Comparison of ENCODE assay signal across 12 cellular contexts in the genomic region with DNA sequence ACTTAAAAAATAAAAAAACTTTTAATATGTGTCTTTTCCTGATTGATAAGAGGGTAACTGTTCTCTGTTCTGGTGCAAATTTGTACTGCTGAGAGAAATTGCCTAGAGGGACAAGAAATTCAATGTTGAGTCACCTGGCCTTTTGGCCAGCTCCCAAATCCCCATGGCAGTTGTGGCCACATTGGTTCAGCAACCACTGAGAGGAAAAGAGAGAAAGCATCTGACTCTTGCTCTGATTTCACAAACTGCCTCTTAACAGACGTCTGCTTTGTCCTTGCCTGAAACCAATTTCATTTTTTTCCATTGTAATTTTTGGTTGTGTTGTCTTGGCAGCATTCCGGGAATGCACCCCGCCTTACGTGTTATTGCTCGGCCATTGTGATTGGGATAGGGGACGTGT. TPM values are rescaled to one million over a fixed set of nuclear protein-coding genes. Genes with fewer than 3 reads are reported as not detected.
A peak's percentile ranks its signal among the peaks of the same experiment; 100 is the strongest.
DNase-seq lines count a peak whose midpoint lies in the region; ATAC-seq and TF ChIP-seq lines count a peak whose summit lies in the region.
"Had no signal": no experiment of that assay in that cellular context is flagged by ENCODE, and none has a peak within 500 bp of the region (broad histone marks: within the 10 kb centered on the region; RNA-seq: fewer than 3 reads in every experiment).

No MANE protein-coding gene starts in this region.

- no peak for TF ChIP-seq POLR2A in heart left ventricle (IDR thresholded peaks at IDR 0.05)
- no peak for TF ChIP-seq POLR2A in tibial nerve (IDR thresholded peaks at IDR 0.05)

- peaks cover 3% of the 10 kb centered on the region for H3K27me3 Mint-ChIP-seq in Caco-2 (ENCODE audit: insufficient read depth, unreplicated experiment)
- H3K27me3 Mint-ChIP-seq in glutamatergic neuron (ENCODE audit: unreplicated experiment) = peaks cover 3% of the 10 kb centered on the region

- peak in 1 of 2 donors; percentile 72 for TF ChIP-seq EP300 in tibial nerve (IDR thresholded peaks at IDR 0.05)

- no peaks in the 10 kb centered on the region for H3K9me3 ChIP-seq in heart left ventricle
- H3K9me3 ChIP-seq in RWPE2 (ENCODE audit: severe bottlenecking) = no peaks in the 10 kb centered on the region
- H3K9me3 ChIP-seq in tibial nerve = no peaks in the 10 kb centered on the region
- H3K9me3 ChIP-seq in Caco-2 = no peaks in the 10 kb centered on the region
- H3K9me3 ChIP-seq: gastroesophageal sphincter had no signal

- H3K4me3 ChIP-seq in heart left ventricle (no peak overlapping the region), RWPE2 (ENCODE audit: severe bottlenecking) (no peak overlapping the region), tibial nerve (no peak overlapping the region), Caco-2 (ENCODE audit: low read depth, low read length) (no peak overlapping the region)
- H3K4me3 ChIP-seq: gastroesophageal sphincter had no signal

- H3K27me3 ChIP-seq in heart left ventricle (no peaks in the 10 kb centered on the region), RWPE2 (ENCODE audit: insufficient read depth, poor library complexity, severe bottlenecking) (no peaks in the 10 kb centered on the region), tibial nerve (no peaks in the 10 kb centered on the region), Caco-2 (replicated peaks; ENCODE audit: control insufficient read depth, insufficient read depth, low read length) (no peaks in the 10 kb centered on the region)
- H3K27me3 ChIP-seq: gastroesophageal sphincter had no signal

- H3K27ac Mint-ChIP-seq in Caco-2 (ENCODE audit: unreplicated experiment) = no peak overlapping the region
- no peak overlapping the region for H3K27ac Mint-ChIP-seq in glutamatergic neuron (ENCODE audit: unreplicated experiment)
- H3K27ac Mint-ChIP-seq: CD4-positive, CD25-positive, alpha-beta regulatory T cell had no signal

- peaks cover 0 to 13% (median 0%) of the 10 kb centered on the region in 12 donors for H3K4me1 ChIP-seq in heart left ventricle
- H3K4me1 ChIP-seq in RWPE2 (ENCODE audit: insufficient read depth, poor library complexity, severe bottlenecking) = peaks cover 14% of the 10 kb centered on the region
- peaks cover 0 to 24% (median 5%) of the 10 kb centered on the region in 4 donors for H3K4me1 ChIP-seq in tibial nerve
- H3K4me1 ChIP-seq in Caco-2 = no peaks in the 10 kb centered on the region
- H3K4me1 ChIP-seq: gastroesophageal sphincter had no signal

- 70 to 79% (median 77%) methylated on average over 6 of the region's 6 CpGs for WGBS in heart left ventricle, 4 donors
- 26% methylated on average over 6 of the region's 6 CpGs for WGBS in tibial nerve, 2 donors

- no peak for TF ChIP-seq CTCF in heart left ventricle (IDR thresholded peaks at IDR 0.05)
- TF ChIP-seq CTCF in RWPE2 (IDR thresholded peaks at IDR 0.05; ENCODE audit: poor library complexity, severe bottlenecking) = no peak
- no peak for TF ChIP-seq CTCF in tibial nerve (IDR thresholded peaks at IDR 0.05)
- no peak for TF ChIP-seq CTCF in Caco-2 (IDR thresholded peaks at IDR 0.05; ENCODE audit: insufficient read depth in 1 of 2, low read depth in 1 of 2, low read length in 1 of 2, severe bottlenecking in 1 of 2, unreplicated experiment in 1 of 2)
- no peak for TF ChIP-seq CTCF in glutamatergic neuron (IDR thresholded peaks at IDR 0.05; ENCODE audit: partially characterized antibody, unreplicated experiment)

- POLR2A ChIA-PET in Caco-2 (lab: Charles Lee) = no interaction called here

- peak; percentile 55 for DNase-seq in left cardiac atrium
- DNase-seq in heart left ventricle = no peak
- DNase-seq in RWPE2 (ENCODE audit: low spot score) = no peak
- DNase-seq in fibroblast of gingiva (ENCODE audit: low read depth) = peak; percentile 66
- DNase-seq in tibial nerve (ENCODE audit: low spot score in 2 of 2) = peak; percentile 53 to 61
- no peak for DNase-seq in Caco-2
- DNase-seq in glutamatergic neuron = no peak
- no peak for DNase-seq in stimulated activated CD4-positive, alpha-beta T cell treated with anti-CD3 and anti-CD28 coated beads, Interleukin-4, amount 100 ng/mL, for 4 hours
- DNase-seq: activated effector memory CD4-positive, alpha-beta T cell treated with anti-CD3 and anti-CD28 coated beads, Interleukin-2, amount 50 U/mL, for 16 hours; CD4-positive, CD25-positive, alpha-beta regulatory T cell had no signal

- H3K27ac ChIP-seq in heart left ventricle (no peak overlapping the region), RWPE2 (ENCODE audit: poor library complexity, severe bottlenecking) (peak overlapping the region; percentile 38), tibial nerve (peak overlapping the region in 3 of 4 donors; percentile 5 to 64 (median 61))
- H3K27ac ChIP-seq: gastroesophageal sphincter had no signal

- H3K4me1 Mint-ChIP-seq in Caco-2 (ENCODE audit: low read depth, unreplicated experiment) = no peaks in the 10 kb centered on the region
- H3K4me1 Mint-ChIP-seq in glutamatergic neuron (ENCODE audit: low read depth, unreplicated experiment) = peaks cover 7% of the 10 kb centered on the region
- H3K4me1 Mint-ChIP-seq: CD4-positive, CD25-positive, alpha-beta regulatory T cell had no signal

- H3K9me3 Mint-ChIP-seq in Caco-2 (ENCODE audit: unreplicated experiment) (no peaks in the 10 kb centered on the region), glutamatergic neuron (ENCODE audit: unreplicated experiment) (no peaks in the 10 kb centered on the region)
- H3K9me3 Mint-ChIP-seq: neural crest cell had no signal

- H3K36me3 ChIP-seq in heart left ventricle = no peaks in the 10 kb centered on the region
- H3K36me3 ChIP-seq in RWPE2 (ENCODE audit: low read depth) = no peaks in the 10 kb centered on the region
- H3K36me3 ChIP-seq in tibial nerve = no peaks in the 10 kb centered on the region
- no peaks in the 10 kb centered on the region for H3K36me3 ChIP-seq in Caco-2 (ENCODE audit: control insufficient read depth, insufficient read depth, low read length)
- H3K36me3 ChIP-seq: gastroesophageal sphincter had no signal

- H3K4me3 Mint-ChIP-seq in Caco-2 (ENCODE audit: unreplicated experiment) = no peak overlapping the region
- H3K4me3 Mint-ChIP-seq in glutamatergic neuron (ENCODE audit: unreplicated experiment) = no peak overlapping the region
- H3K4me3 Mint-ChIP-seq: CD4-positive, CD25-positive, alpha-beta regulatory T cell; neural crest cell had no signal

- intact Hi-C loops in left cardiac atrium (cut with DNase I) (no loop called here), heart left ventricle (cut with DNase I) (no loop called here), Caco-2 (cut with micrococcal nuclease; ENCODE audit: unreplicated experiment) (no loop called here)

- BruUV-seq in Caco-2 (replicated peaks; lab: Mats Ljungman, UMichigan) = no TSS peak

- ATAC-seq in left cardiac atrium (peak; percentile 41 to 60), heart left ventricle (no peak), RWPE2 (ENCODE audit: low read depth) (peak; percentile 94)
- ATAC-seq: gastroesophageal sphincter had no signal

- H3K36me3 Mint-ChIP-seq in Caco-2 (ENCODE audit: insufficient read depth, unreplicated experiment) (no peaks in the 10 kb centered on the region), glutamatergic neuron (ENCODE audit: unreplicated experiment) (no peaks in the 10 kb centered on the region)
- H3K36me3 Mint-ChIP-seq: CD4-positive, CD25-positive, alpha-beta regulatory T cell had no signal

- CTCF ChIA-PET in Caco-2 (lab: Charles Lee) = no interaction called here

RNA-seq across cellular contexts. Expression of a gene that starts 42.4 kb away (rescaled TPM):
- total RNA-seq in left cardiac atrium (10 to 100 TPM; 20.6 to 38.2 TPM), heart left ventricle (10 to 100 TPM in 1 of 9 donors, 1 to 10 TPM in 7, under 1 TPM in 1; 0.86 to 16.0 (median 3.9) TPM), tibial nerve (10 to 100 TPM; 46.7 to 83.4 (median 69.5) TPM), Caco-2 (2022) (not detected in 2 replicates), glutamatergic neuron (ENCODE audit: unreplicated experiment) (2.1 TPM)
- 1 to 10 TPM; 1.1 to 1.3 TPM for polyA plus RNA-seq in heart left ventricle

Comparison
In these comparisons a context has a peak if more than half of its experiments do, and no peak if none do; other contexts are left out.
1. ATAC-seq: peak in left cardiac atrium (2 of 2) and RWPE2 (single experiment); none in heart left ventricle (0 of 4).
2. DNase-seq: peak in left cardiac atrium (single experiment), fibroblast of gingiva (single experiment) and tibial nerve (2 of 2); none in heart left ventricle (0 of 5), RWPE2 (single experiment), Caco-2 (0 of 2), glutamatergic neuron (single experiment) and stimulated activated CD4-positive, alpha-beta T cell treated with anti-CD3 and anti-CD28 coated beads, Interleukin-4, amount 100 ng/mL, for 4 hours (0 of 2).
3. H3K27ac ChIP-seq: peak in RWPE2 (single experiment) and tibial nerve (3 of 4); none in heart left ventricle (0 of 12).